22 cellular contexts compared by ENCODE assay signal in the genomic region with DNA sequence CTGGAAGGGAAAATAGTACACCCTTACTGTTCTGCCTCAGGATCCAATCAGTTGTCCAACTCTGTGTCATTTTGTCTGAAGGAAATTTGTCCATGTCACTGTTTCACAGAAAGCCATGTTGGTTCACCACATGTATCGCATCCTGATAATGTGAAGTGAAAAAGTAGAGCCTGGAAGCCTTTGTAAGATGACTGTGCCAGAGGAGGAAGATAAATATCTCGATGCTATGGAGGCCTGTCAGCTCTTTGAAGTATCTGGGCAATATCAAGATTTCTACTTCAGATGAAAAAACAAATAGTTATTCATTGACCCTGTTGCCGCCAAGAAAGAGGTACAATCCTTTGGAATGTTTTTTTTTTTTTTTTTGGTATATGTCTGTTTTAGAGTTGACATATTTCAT.
"Had no signal": no experiment of that assay in that cellular context is flagged by ENCODE, and none has a peak within 500 bp of the region (broad histone marks: within the 10 kb centered on the region; RNA-seq: fewer than 3 reads in every experiment).

No MANE protein-coding gene starts in this region.

- H3K4me1 ChIP-seq: esophagus squamous epithelium, gastrocnemius medialis, heart right ventricle, left lung, lower lobe of right lung had no signal

- ATAC-seq: esophagus mucosa, gastrocnemius medialis, heart right ventricle, left cardiac atrium, left lung, left ventricle myocardium superior, lower lobe of right lung had no signal

- H3K4me3 ChIP-seq: coronary artery, dorsolateral prefrontal cortex, esophagus squamous epithelium, gastrocnemius medialis, heart right ventricle, left lung, lower lobe of right lung had no signal

- DNase-seq: dermis blood vessel endothelial cell; dorsolateral prefrontal cortex; effector CD4-positive, alpha-beta T cell; effector memory CD4-positive, alpha-beta T cell; erythroblast; esophagus squamous epithelium; foreskin fibroblast; foreskin melanocyte; gastrocnemius medialis; glutamatergic neuron; head of caudate nucleus; heart right ventricle; hippocampal formation; left cardiac atrium; left lung; left ventricle myocardium superior; lower lobe of right lung; mesendoderm; midbrain had no signal

- H3K27ac ChIP-seq: coronary artery, dorsolateral prefrontal cortex, epithelial cell of prostate, esophagus squamous epithelium, gastrocnemius medialis, heart right ventricle, left lung, lower lobe of right lung had no signal

- H3K9me3 ChIP-seq: esophagus squamous epithelium, gastrocnemius medialis, heart right ventricle, left lung, lower lobe of right lung had no signal

- H3K36me3 ChIP-seq: esophagus squamous epithelium, gastrocnemius medialis, heart right ventricle, left lung, lower lobe of right lung had no signal

- H3K27me3 ChIP-seq: dorsolateral prefrontal cortex, esophagus squamous epithelium, gastrocnemius medialis, heart right ventricle, left lung had no signal
